In genomic region chr2:69911985-69912563, GRCh38 we compare ENCODE assay signal across 8 cellular contexts. TPM values are rescaled to one million over a fixed set of nuclear protein-coding genes. Genes with fewer than 3 reads are reported as not detected.
DNase-seq lines count a peak whose midpoint lies in the region; ATAC-seq and TF ChIP-seq lines count a peak whose summit lies in the region.

No MANE protein-coding gene starts in this region.

- no peaks in the 10 kb centered on the region for H3K9me2 ChIP-seq in Karpas-422 (replicated peaks; ENCODE audit: insufficient read depth, low read length)

- H3K79me2 ChIP-seq in Karpas-422 (ENCODE audit: low read length): peaks cover 30% of the 10 kb centered on the region

- H4K20me1 ChIP-seq in Karpas-422 (ENCODE audit: insufficient read depth, low read depth, low read length): no peaks in the 10 kb centered on the region

- H3K9me3 Mint-ChIP-seq in endothelial cell (ENCODE audit: unreplicated experiment): no peaks in the 10 kb centered on the region

- TF ChIP-seq CTCF in endothelial cell (IDR thresholded peaks at IDR 0.05; ENCODE audit: unreplicated experiment): peak; percentile 44
- TF ChIP-seq CTCF in neutrophil (IDR thresholded peaks at IDR 0.05): peak; percentile 62

- H3K27ac ChIP-seq in Karpas-422 (ENCODE audit: low read length) (peak overlapping the region; percentile 16; the same call in 1 of the 2 replicates), neutrophil (peak overlapping the region; percentile 99)

- no peak overlapping the region for H3K4me3 Mint-ChIP-seq in endothelial cell (ENCODE audit: unreplicated experiment)

- no peaks in the 10 kb centered on the region for H3K27me3 ChIP-seq in Karpas-422 (ENCODE audit: low read length)
- no peaks in the 10 kb centered on the region for H3K27me3 ChIP-seq in neutrophil

- H3K9ac ChIP-seq in Karpas-422 (ENCODE audit: low read length): no peak overlapping the region

- H3K36me3 ChIP-seq in Karpas-422 (ENCODE audit: insufficient read depth, low read length) (peaks cover 22% of the 10 kb centered on the region; the same call in 1 of the 2 replicates), neutrophil (peaks cover 20% of the 10 kb centered on the region)

- no peaks in the 10 kb centered on the region for H3K4me1 Mint-ChIP-seq in endothelial cell (ENCODE audit: unreplicated experiment)

- H2AFZ ChIP-seq in Karpas-422 (ENCODE audit: low read length): no peak overlapping the region

- no peak for ATAC-seq in GM21526 (IDR thresholded peaks at IDR 0.05; ENCODE audit: low FRiP score, unreplicated experiment)
- no peak for ATAC-seq in HG03135 (IDR thresholded peaks at IDR 0.05; ENCODE audit: unreplicated experiment)

- H3K4me1 ChIP-seq in Karpas-422 (ENCODE audit: low read length) (peaks cover 37% of the 10 kb centered on the region), neutrophil (ENCODE audit: control insufficient read depth in 1 of 2, insufficient read depth in 1 of 2, low read depth in 1 of 2, low read length in 1 of 2) (peaks cover 22 to 25% of the 10 kb centered on the region in 2 experiments)

- peaks cover 6% of the 10 kb centered on the region for H3K27me3 Mint-ChIP-seq in endothelial cell (ENCODE audit: unreplicated experiment)

- DNase-seq in NCI-H1436 (lab: John Stamatoyannopoulos, UW) (peak; percentile 66), NCI-H1436 treated with DMSO at 0.1 percent for 48 hours (lab: John Stamatoyannopoulos, UW) (no peak), Karpas-422 (peak; percentile 90), RPMI7951 (ENCODE audit: low read depth) (peak; percentile 69), endothelial cell (ENCODE audit: low spot score) (no peak)

- peaks cover 6% of the 10 kb centered on the region for H3K36me3 Mint-ChIP-seq in endothelial cell (ENCODE audit: low read depth, unreplicated experiment)

- H3K4me2 ChIP-seq in Karpas-422 (ENCODE audit: low read depth, low read length, poor library complexity, severe bottlenecking): no peak overlapping the region

- H3K27ac Mint-ChIP-seq in endothelial cell (ENCODE audit: unreplicated experiment): no peak overlapping the region

- H3K4me3 ChIP-seq in Karpas-422 (ENCODE audit: low read length): no peak overlapping the region
- peak overlapping the region in 1 of 2 experiments; percentile 97 for H3K4me3 ChIP-seq in neutrophil (ENCODE audit: low read depth in 1 of 2, low read length in 1 of 2)

- no peaks in the 10 kb centered on the region for H3K9me3 ChIP-seq in Karpas-422 (ENCODE audit: low read length)
- H3K9me3 ChIP-seq in neutrophil: no peaks in the 10 kb centered on the region

RNA-seq across cellular contexts. Expression of gene MXD1, which starts 2.8 kb away (rescaled TPM):
- total RNA-seq in Karpas-422 (2014; rRNA removed; shearing (Covaris generic); ENCODE audit: low replicate concordance): 16.1 and 29.3 TPM in 2 replicates
- total RNA-seq in RPMI7951 (2014; rRNA removed; shearing (Covaris generic)): 3.7 and 4.3 TPM in 2 replicates
- total RNA-seq in endothelial cell (ENCODE audit: unreplicated experiment): 3.3 TPM

RNA-seq across cellular contexts. Expression of gene SNRNP27, which starts 18.3 kb away (rescaled TPM):
- 80.0 and 87.6 TPM in 2 replicates for total RNA-seq in Karpas-422 (2014; rRNA removed; shearing (Covaris generic); ENCODE audit: low replicate concordance)
- total RNA-seq in RPMI7951 (2014; rRNA removed; shearing (Covaris generic)): 89.3 and 94.1 TPM in 2 replicates
- 37.0 TPM for total RNA-seq in endothelial cell (ENCODE audit: unreplicated experiment)

RNA-seq across cellular contexts. Expression of gene ASPRV1, which starts 49.4 kb away (rescaled TPM):
- total RNA-seq in Karpas-422 (2014; rRNA removed; shearing (Covaris generic); ENCODE audit: low replicate concordance): 0.71 and 1.3 TPM in 2 replicates
- 0.12 and 0.68 TPM in 2 replicates for total RNA-seq in RPMI7951 (2014; rRNA removed; shearing (Covaris generic))
- total RNA-seq in endothelial cell (ENCODE audit: unreplicated experiment): 0.87 TPM

Comparison
In these comparisons a context has a peak if more than half of its experiments do, and no peak if none do; other contexts are left out.
1. DNase-seq: peak in NCI-H1436 (single experiment), Karpas-422 (single experiment) and RPMI7951 (single experiment); none in NCI-H1436 treated with DMSO at 0.1 percent for 48 hours (single experiment) and endothelial cell (single experiment).